Comparison of ENCODE assay signal across 23 cellular contexts in the genomic region with DNA sequence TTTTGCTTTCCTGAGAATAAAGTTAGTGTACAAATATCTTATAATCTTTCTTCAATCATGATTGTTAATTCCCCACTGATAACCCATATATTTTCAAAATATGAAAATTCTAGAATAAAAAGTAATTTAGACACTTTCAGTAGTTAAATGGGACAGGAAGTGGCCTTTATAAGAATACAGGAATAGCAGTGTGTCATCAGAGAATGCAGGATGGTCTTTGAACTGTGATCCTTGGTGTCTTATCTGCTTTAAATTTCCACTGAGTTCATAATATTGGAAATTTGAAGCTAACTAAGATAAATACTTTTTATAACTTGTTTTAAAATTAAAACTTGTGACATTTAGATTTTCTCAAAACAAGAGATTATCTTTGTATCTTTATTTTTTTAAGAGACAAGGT.
"Had no signal": no experiment of that assay in that cellular context is flagged by ENCODE, and none has a peak within 500 bp of the region (broad histone marks: within the 10 kb centered on the region; RNA-seq: fewer than 3 reads in every experiment).

No MANE protein-coding gene starts in this region.

- DNase-seq: activated CD4-positive, alpha-beta T cell treated with anti-CD3 and anti-CD28 coated beads, Interleukin-2, amount 10 ng/mL, durations not matched to agents 7 days and 5 days; activated T-cell treated with anti-CD3 and anti-CD28 coated beads for 4 hours; amniotic stem cell; colonic mucosa; dorsolateral prefrontal cortex; effector memory CD8-positive, alpha-beta T cell; glutamatergic neuron; hippocampal formation; left ventricle myocardium superior; nucleus accumbens; right cardiac atrium; stimulated activated CD4-positive, alpha-beta T cell treated with anti-CD3 and anti-CD28 coated beads, Interleukin-1b, Interleukin-23, amount 100 ng/mL, for 48 hours; stimulated activated naive CD8-positive, alpha-beta T cell treated with anti-CD3 and anti-CD28 coated beads, Interleukin-15, amount 100 ng/mL, for 72 hours; transverse colon had no signal

- H3K4me3 Mint-ChIP-seq: activated CD4-positive, alpha-beta T cell treated with anti-CD3 and anti-CD28 coated beads, Interleukin-2, amount 10 ng/mL, durations not matched to agents 7 days and 5 days; effector memory CD8-positive, alpha-beta T cell had no signal

- H3K4me3 ChIP-seq: colonic mucosa, dorsolateral prefrontal cortex, esophagus muscularis mucosa, transverse colon, vagina had no signal

- H3K27ac Mint-ChIP-seq: stimulated activated naive CD8-positive, alpha-beta T cell treated with anti-CD3 and anti-CD28 coated beads, Interleukin-15, amount 100 ng/mL, for 72 hours had no signal

- H3K9me3 ChIP-seq: colonic mucosa, esophagus muscularis mucosa, transverse colon, vagina had no signal

- FAIRE-seq: bronchial epithelial cell, endothelial cell of umbilical vein, frontal cortex had no signal

- H3K27me3 Mint-ChIP-seq: activated CD4-positive, alpha-beta T cell treated with anti-CD3 and anti-CD28 coated beads, Interleukin-2, amount 10 ng/mL, durations not matched to agents 7 days and 5 days; effector memory CD8-positive, alpha-beta T cell; stimulated activated naive CD8-positive, alpha-beta T cell treated with anti-CD3 and anti-CD28 coated beads, Interleukin-15, amount 100 ng/mL, for 72 hours had no signal

- H3K4me1 ChIP-seq: colonic mucosa, transverse colon, vagina had no signal

- H3K36me3 ChIP-seq: colonic mucosa, transverse colon, vagina had no signal

- H3K27me3 ChIP-seq: colonic mucosa, dorsolateral prefrontal cortex, esophagus muscularis mucosa, transverse colon, vagina had no signal

- ATAC-seq: activated CD4-positive, CD25-positive, alpha-beta regulatory T cell treated with anti-CD3 and anti-CD28 coated beads, Interleukin-2, amount 50 U/mL, for 24 hours; activated naive CD4-positive, alpha-beta T cell treated with anti-CD3 and anti-CD28 coated beads, Interleukin-2, amount 50 U/mL, for 72 hours; effector memory CD8-positive, alpha-beta T cell; left ventricle myocardium superior; right cardiac atrium; stimulated activated naive CD8-positive, alpha-beta T cell treated with anti-CD3 and anti-CD28 coated beads, Interleukin-15, amount 100 ng/mL, for 72 hours had no signal

- H3K9me3 Mint-ChIP-seq: activated CD4-positive, alpha-beta T cell treated with anti-CD3 and anti-CD28 coated beads, Interleukin-2, amount 10 ng/mL, durations not matched to agents 7 days and 5 days; activated naive CD4-positive, alpha-beta T cell treated with anti-CD3 and anti-CD28 coated beads, Interleukin-2, amount 50 U/mL, for 72 hours; effector memory CD8-positive, alpha-beta T cell; stimulated activated naive CD8-positive, alpha-beta T cell treated with anti-CD3 and anti-CD28 coated beads, Interleukin-15, amount 100 ng/mL, for 72 hours had no signal

- H3K9ac ChIP-seq: parathyroid adenoma had no signal

- H3K27ac ChIP-seq: colonic mucosa, dorsolateral prefrontal cortex, esophagus muscularis mucosa, parathyroid adenoma, transverse colon, vagina, VCaP had no signal

- H3K79me2 ChIP-seq: parathyroid adenoma had no signal

- H2AFZ ChIP-seq: parathyroid adenoma had no signal
